22 cellular contexts compared by ENCODE assay signal in the genomic region with DNA sequence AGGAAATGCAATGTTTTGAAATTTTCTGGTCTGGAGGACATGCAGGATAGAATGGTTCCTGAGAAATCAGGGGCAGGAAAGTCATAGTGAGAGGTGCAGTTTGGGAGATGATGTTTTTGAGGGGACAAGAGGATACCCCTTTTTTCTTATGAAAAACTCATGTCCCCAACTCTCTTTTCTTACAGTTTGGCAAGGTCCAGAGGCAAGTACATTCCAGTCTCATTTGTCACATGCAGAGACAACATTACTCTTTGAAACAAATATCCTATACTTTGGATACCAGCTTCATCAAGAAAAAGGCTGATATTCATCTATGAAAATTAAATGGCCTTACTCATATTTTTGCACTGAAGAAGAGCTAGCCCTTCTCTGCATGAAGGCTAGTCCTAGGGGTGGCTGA. TPM values are rescaled to one million over a fixed set of nuclear protein-coding genes. Genes with fewer than 3 reads are reported as not detected.
DNase-seq lines count a peak whose midpoint lies in the region; ATAC-seq, FAIRE-seq and TF ChIP-seq lines count a peak whose summit lies in the region.
"Had no signal": no experiment of that assay in that cellular context is flagged by ENCODE, and none has a peak within 500 bp of the region (broad histone marks: within the 10 kb centered on the region; RNA-seq: fewer than 3 reads in every experiment).

No MANE protein-coding gene starts in this region.

- H3K4me3 ChIP-seq in AG10803 (ENCODE audit: low read length), result no peak overlapping the region
- H3K4me3 ChIP-seq in adipocyte (ENCODE audit: low read length), result no peak overlapping the region
- no peak overlapping the region for H3K4me3 ChIP-seq in fibroblast of the aortic adventitia (ENCODE audit: low read depth, low read length)
- no peak overlapping the region for H3K4me3 ChIP-seq in HepG2 (replicated peaks in 1 of 3; ENCODE audit: insufficient read depth in 1 of 3, low read depth in 2 of 3, low read length in 3 of 3)
- no peak overlapping the region for H3K4me3 ChIP-seq in H7 (ENCODE audit: insufficient read depth, low read depth, low read length)
- H3K4me3 ChIP-seq: HAP-1 had no signal

- intact Hi-C loops in HepG2 (cut with micrococcal nuclease; ENCODE audit: unreplicated experiment), result loop anchor here (5.0 to 10.0 kb wide), 2 partner anchors 214 to 299 kb away; no protein-coding TSS in a partner anchor

- in situ Hi-C loops in HepG2 (cut with HindIII; ENCODE audit: extremely low pct_ligation_motif_present, low pct_unique_long_range_greater_than_20kb), result no loop called here

- POLR2A ChIA-PET in HepG2 (lab: Yijun Ruan, JAX), result no interaction called here

- H3K9me3 ChIP-seq in adipocyte (ENCODE audit: control insufficient read depth, low read length) (no peaks in the 10 kb centered on the region), HepG2 (ENCODE audit: low read length) (no peaks in the 10 kb centered on the region)
- H3K9me3 ChIP-seq: HAP-1 had no signal

- H3K27ac ChIP-seq in HepG2 (ENCODE audit: extremely low read length, insufficient read depth, low read length), result no peak overlapping the region
- H3K27ac ChIP-seq: C4-2B had no signal

- no peak overlapping the region for H3K9ac ChIP-seq in adipocyte (ENCODE audit: low read length)
- H3K9ac ChIP-seq in HepG2 (ENCODE audit: insufficient read depth, low read depth, low read length), result no peak overlapping the region

- TF ChIP-seq CTCF in AG10803 (conservative IDR thresholded peaks at IDR 0.05; ENCODE audit: low read length), result no peak
- TF ChIP-seq CTCF in fibroblast of the aortic adventitia (IDR thresholded peaks at IDR 0.05; ENCODE audit: insufficient read depth, low read length), result no peak
- TF ChIP-seq CTCF in HepG2 (CRISPR knock-in tag; IDR thresholded peaks at IDR 0.05), result no peak

- H2AFZ ChIP-seq in HepG2 (ENCODE audit: low read length), result no peak overlapping the region

- H3K79me2 ChIP-seq in HepG2 (ENCODE audit: insufficient read depth, low read length), result no peaks in the 10 kb centered on the region

- no peaks in the 10 kb centered on the region for H4K20me1 ChIP-seq in HepG2 (ENCODE audit: insufficient read depth, low read length)

- CTCF ChIA-PET in HepG2 (lab: Yijun Ruan, JAX; ENCODE audit: low intra/inter-chr PET ratio, low total read pairs), result interaction anchor here (2.4 kb wide), 1 partner anchor 28 kb away, joined by 20 read pairs; no protein-coding TSS in a partner anchor

- peak; percentile 6 for DNase-seq in AG10803 (ENCODE audit: low read depth)
- peak; percentile 6 for DNase-seq in HCEC 1CT
- DNase-seq in adipocyte (ENCODE audit: low read depth), result peak; percentile 30
- DNase-seq in fibroblast of the aortic adventitia (ENCODE audit: low read depth), result peak; percentile 10
- no peak for DNase-seq in HepG2 (ENCODE audit: low spot score)
- no peak for DNase-seq in H7
- DNase-seq in stimulated activated CD4-positive, alpha-beta T cell treated with anti-CD3 and anti-CD28 coated beads, Interleukin-4, amount 100 ng/mL, for 24 hours, result no peak
- DNase-seq: AML-193; DMS79; Karpas-422; NCI-H1092 treated with DMSO at 0.1 percent for 48 hours; NCI-H510A; NCI-H748 treated with DMSO at 0.1 percent for 48 hours; NK-92 treated with Interleukin-12 subunit alpha and Interleukin-12 subunit beta, amount 100 ng/mL, for 24 hours; Right ventricle myocardium superior; T-helper 1 cell had no signal

- no TSS peak for BruUV-seq in HepG2 (replicated peaks; lab: Mats Ljungman, UMichigan)

- H3K36me3 ChIP-seq in adipocyte (ENCODE audit: control insufficient read depth, insufficient read depth, low read length, severe bottlenecking), result no peaks in the 10 kb centered on the region
- H3K36me3 ChIP-seq in HepG2 (replicated peaks in 1 of 2; ENCODE audit: control insufficient read depth in 1 of 2, insufficient read depth in 2 of 2, low read length in 2 of 2), result no peaks in the 10 kb centered on the region
- H3K36me3 ChIP-seq in H7 (replicated peaks; ENCODE audit: control insufficient read depth, insufficient read depth, low read length), result no peaks in the 10 kb centered on the region
- H3K36me3 ChIP-seq: HAP-1 had no signal

- ATAC-seq in HG03097 (IDR thresholded peaks at IDR 0.05; ENCODE audit: low FRiP score, unreplicated experiment) (no peak), HepG2 (no peak)

- no peaks in the 10 kb centered on the region for H3K27me3 ChIP-seq in adipocyte (replicated peaks; ENCODE audit: control insufficient read depth, insufficient read depth, low read length)
- H3K27me3 ChIP-seq in HepG2 (ENCODE audit: control insufficient read depth in 1 of 2, insufficient read depth in 2 of 2, low read length in 2 of 2), result no peaks in the 10 kb centered on the region; a peak in 1 of 5 replicates
- H3K27me3 ChIP-seq in H7 (ENCODE audit: control insufficient read depth, insufficient read depth, low read length), result no peaks in the 10 kb centered on the region

- TF ChIP-seq EP300 in HepG2 (IDR thresholded peaks at IDR 0.05; ENCODE audit: low read depth in 2 of 2, low read length in 2 of 2), result no peak
- no peak for TF ChIP-seq EP300 in HepG2 (CRISPR knock-in tag; IDR thresholded peaks at IDR 0.05; ENCODE audit: borderline replicate concordance)

- TF ChIP-seq POLR2A in HepG2 (IDR thresholded peaks at IDR 0.05; ENCODE audit: insufficient read depth in 1 of 2, low read depth in 2 of 2, low read length in 2 of 2), result no peak

- no peak overlapping the region for H3K4me2 ChIP-seq in HepG2 (ENCODE audit: low read depth, low read length)

- FAIRE-seq in HepG2 (lab: Jason Lieb, UNC), result no peak
- FAIRE-seq: A204.1 had no signal

- no peak for TF ChIP-seq RAD21 in HepG2 (CRISPR knock-in tag; IDR thresholded peaks at IDR 0.05)

- H3K4me1 ChIP-seq in adipocyte (ENCODE audit: control insufficient read depth, insufficient read depth, low read length) (peaks cover 18% of the 10 kb centered on the region), HepG2 (ENCODE audit: insufficient read depth, low read length) (no peaks in the 10 kb centered on the region)
- H3K4me1 ChIP-seq: HAP-1 had no signal

TF ChIP-seq in HepG2, 621 proteins besides CTCF, POLR2A, EP300 and RAD21 (continues in another document):
- TF ChIP-seq, protein P1, sequence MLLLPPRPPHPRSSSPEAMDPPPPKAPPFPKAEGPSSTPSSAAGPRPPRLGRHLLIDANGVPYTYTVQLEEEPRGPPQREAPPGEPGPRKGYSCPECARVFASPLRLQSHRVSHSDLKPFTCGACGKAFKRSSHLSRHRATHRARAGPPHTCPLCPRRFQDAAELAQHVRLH (CRISPR knock-in tag; IDR thresholded peaks at IDR 0.05; ENCODE audit: borderline replicate concordance, low read depth), result no peak
- TF ChIP-seq, protein P2, sequence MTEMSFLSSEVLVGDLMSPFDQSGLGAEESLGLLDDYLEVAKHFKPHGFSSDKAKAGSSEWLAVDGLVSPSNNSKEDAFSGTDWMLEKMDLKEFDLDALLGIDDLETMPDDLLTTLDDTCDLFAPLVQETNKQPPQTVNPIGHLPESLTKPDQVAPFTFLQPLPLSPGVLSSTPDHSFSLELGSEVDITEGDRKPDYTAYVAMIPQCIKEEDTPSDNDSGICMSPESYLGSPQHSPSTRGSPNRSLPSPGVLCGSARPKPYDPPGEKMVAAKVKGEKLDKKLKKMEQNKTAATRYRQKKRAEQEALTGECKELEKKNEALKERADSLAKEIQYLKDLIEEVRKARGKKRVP (CRISPR knock-in tag; IDR thresholded peaks at IDR 0.05), result no peak
- TF ChIP-seq ZSCAN12 (CRISPR knock-in tag; IDR thresholded peaks at IDR 0.05), result no peak
- no peak for TF ChIP-seq SP140L (CRISPR knock-in tag; IDR thresholded peaks at IDR 0.05; ENCODE audit: borderline replicate concordance)
- no peak for TF ChIP-seq ZFP90 (CRISPR knock-in tag; IDR thresholded peaks at IDR 0.05; ENCODE audit: borderline replicate concordance)
- TF ChIP-seq ZFP36L2 (CRISPR knock-in tag; IDR thresholded peaks at IDR 0.05), result no peak
- TF ChIP-seq NAIF1 (CRISPR knock-in tag; IDR thresholded peaks at IDR 0.05; ENCODE audit: borderline replicate concordance), result no peak
- no peak for TF ChIP-seq CENPT (CRISPR knock-in tag; IDR thresholded peaks at IDR 0.05; ENCODE audit: low read depth)
- no peak for TF ChIP-seq ZNF816 (CRISPR knock-in tag; IDR thresholded peaks at IDR 0.05; ENCODE audit: borderline replicate concordance)
- TF ChIP-seq ZNF510 (CRISPR knock-in tag; IDR thresholded peaks at IDR 0.05; ENCODE audit: low read depth), result no peak
- TF ChIP-seq CHCHD3 (CRISPR knock-in tag; IDR thresholded peaks at IDR 0.05), result no peak
- TF ChIP-seq, protein P3, sequence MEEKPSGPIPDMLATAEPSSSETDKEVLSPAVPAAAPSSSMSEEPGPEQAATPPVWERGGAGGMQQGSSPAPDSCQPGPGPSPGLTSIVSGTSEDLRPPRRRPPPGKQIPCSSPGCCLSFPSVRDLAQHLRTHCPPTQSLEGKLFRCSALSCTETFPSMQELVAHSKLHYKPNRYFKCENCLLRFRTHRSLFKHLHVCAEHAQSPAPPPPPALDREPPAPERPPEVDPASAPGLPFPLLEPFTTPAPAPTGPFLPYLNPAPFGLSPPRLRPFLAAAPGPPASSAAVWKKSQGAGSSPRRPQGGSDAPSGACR (CRISPR knock-in tag; IDR thresholded peaks at IDR 0.05), result no peak

RNA-seq across cellular contexts. Expression of a gene that starts 48.2 kb away (rescaled TPM):
- total RNA-seq in fibroblast of the aortic adventitia (ENCODE audit: low replicate concordance), result not detected in 2 replicates
- total RNA-seq in HepG2 (2016; rRNA removed; fragmentation: Illumina TruSeq; extraction: Trizol), result not detected in 2 replicates
- not detected in 2 replicates for total RNA-seq in HepG2 (2016; cell fraction: cytosol; rRNA removed; fragmentation: Illumina TruSeq; extraction: Trizol; ENCODE audit: low read depth)
- total RNA-seq in HepG2 (2016; cell fraction: insoluble cytoplasmic fraction; rRNA removed; fragmentation: Illumina TruSeq; extraction: Trizol), result not detected in 2 replicates
- total RNA-seq in HepG2 (2016; cell fraction: membrane; rRNA removed; fragmentation: Illumina TruSeq; extraction: Trizol), result not detected in 2 replicates
- not detected in 2 replicates for total RNA-seq in HepG2 (2016; cell fraction: nucleus; rRNA removed; fragmentation: Illumina TruSeq; extraction: Trizol)
- not detected in 2 replicates for polyA plus RNA-seq in HepG2 (2011; rRNA removed)
- not detected in 2 replicates for polyA plus RNA-seq in HepG2 (2011; cell fraction: cytosol; rRNA removed)
- polyA plus RNA-seq in HepG2 (2011; cell fraction: nucleus; rRNA removed), result not detected in 2 replicates
- polyA plus RNA-seq in HepG2 (2012), result not detected in 2 replicates
- polyA plus RNA-seq in HepG2 (2016; cell fraction: cytosol; fragmentation: Illumina TruSeq; extraction: Trizol; ENCODE audit: low read depth), result not detected in 2 replicates
- polyA plus RNA-seq in HepG2 (2016; cell fraction: insoluble cytoplasmic fraction; fragmentation: Illumina TruSeq; extraction: Trizol; ENCODE audit: low read depth), result not detected in 2 replicates
- not detected in 2 replicates for polyA plus RNA-seq in HepG2 (2016; cell fraction: membrane; fragmentation: Illumina TruSeq; extraction: Trizol; ENCODE audit: low read depth)
- polyA plus RNA-seq in HepG2 (2016; cell fraction: nucleus; fragmentation: Illumina TruSeq; extraction: Trizol; ENCODE audit: insufficient read depth, low read depth), result not detected in 2 replicates
- 0.23 TPM in 1 of 2 replicates, not detected in the other for polyA minus RNA-seq in HepG2 (2011; rRNA and poly(A)+ RNA removed; ENCODE audit: low replicate concordance)
- polyA minus RNA-seq in HepG2 (2011; cell fraction: cytosol; rRNA and poly(A)+ RNA removed), result not detected in 2 replicates
- not detected in 2 replicates for polyA minus RNA-seq in HepG2 (2011; cell fraction: nucleus; rRNA and poly(A)+ RNA removed)
- 0.31 and 2.1 TPM in 2 replicates for total RNA-seq in H7 (2014; rRNA removed; shearing (Covaris generic))
- total RNA-seq: G401, HT1080, Right ventricle myocardium superior had no signal

Comparison
In these comparisons a context has a peak if more than half of its experiments do, and no peak if none do; other contexts are left out.
1. DNase-seq: peak in AG10803 (single experiment), HCEC 1CT (single experiment), adipocyte (single experiment) and fibroblast of the aortic adventitia (single experiment); none in HepG2 (single experiment), H7 (single experiment) and stimulated activated CD4-positive, alpha-beta T cell treated with anti-CD3 and anti-CD28 coated beads, Interleukin-4, amount 100 ng/mL, for 24 hours (single experiment).